ENCODE assay signal across 8 cellular contexts in genomic region chr11:87463486-87464102, GRCh38.
A peak's percentile ranks its signal among the peaks of the same experiment; 100 is the strongest.
DNase-seq lines count a peak whose midpoint lies in the region; ATAC-seq, FAIRE-seq and TF ChIP-seq lines count a peak whose summit lies in the region.

No MANE protein-coding gene starts in this region.

- H3K9me3 ChIP-seq in colonic mucosa (no peaks in the 10 kb centered on the region), MG63 (no peaks in the 10 kb centered on the region), mesenchymal stem cell (ENCODE audit: control insufficient read depth, low read length) (no peaks in the 10 kb centered on the region)

- no peak overlapping the region for H3K14ac ChIP-seq in mesenchymal stem cell (ENCODE audit: low read length in 2 of 2)

- peak; percentile 27 for FAIRE-seq in H54 (lab: Jason Lieb, UNC)

- no peak overlapping the region for H3K9ac ChIP-seq in colonic mucosa (ENCODE audit: low read depth in 2 of 2, low read length in 2 of 2)
- no peak overlapping the region for H3K9ac ChIP-seq in mesenchymal stem cell (ENCODE audit: low read length)

- DNase-seq in DMS153 treated with DMSO at 0.1 percent for 48 hours (lab: John Stamatoyannopoulos, UW; ENCODE audit: unreplicated experiment) (peak; percentile 11), H54 (ENCODE audit: insufficient read length, low spot score) (no peak), NCI-H1436 treated with DMSO at 0.1 percent for 48 hours (lab: John Stamatoyannopoulos, UW) (peak; percentile 7), colonic mucosa (no peak), T-helper 1 cell (no peak), MG63 (no peak), mesenchymal stem cell (no peak)
- DNase-seq in activated CD8-positive, alpha-beta T cell treated with anti-CD3 and anti-CD28 coated beads, Interleukin-2, amount 10 ng/mL, durations not matched to agents 7 days and 5 days = no peak

- TF ChIP-seq CTCF in colonic mucosa (IDR thresholded peaks at IDR 0.05) = peak; percentile 12

- H2BK5ac ChIP-seq in mesenchymal stem cell (ENCODE audit: low read depth, low read length, poor library complexity, severe bottlenecking) = no peak overlapping the region

- H3K27ac ChIP-seq in colonic mucosa (no peak overlapping the region), mesenchymal stem cell (ENCODE audit: low read length, poor library complexity, severe bottlenecking) (no peak overlapping the region)

- H3K27ac Mint-ChIP-seq in activated CD8-positive, alpha-beta T cell treated with anti-CD3 and anti-CD28 coated beads, Interleukin-2, amount 10 ng/mL, durations not matched to agents 7 days and 5 days = no peak overlapping the region

- H3K23ac ChIP-seq in mesenchymal stem cell (ENCODE audit: low read length in 2 of 2) = no peak overlapping the region

- H3K79me1 ChIP-seq in mesenchymal stem cell (replicated peaks; ENCODE audit: low read length, poor library complexity, severe bottlenecking) = no peaks in the 10 kb centered on the region

- intact Hi-C loops in colonic mucosa (cut with DNase I) = no loop called here

- H3K4me3 ChIP-seq in colonic mucosa = no peak overlapping the region
- no peak overlapping the region for H3K4me3 ChIP-seq in MG63
- no peak overlapping the region for H3K4me3 ChIP-seq in mesenchymal stem cell (ENCODE audit: insufficient read depth in 1 of 2, low read depth in 1 of 2, low read length in 2 of 2)

- no peak overlapping the region for H3K18ac ChIP-seq in mesenchymal stem cell (ENCODE audit: low read depth in 1 of 2, low read length in 2 of 2)

- no peaks in the 10 kb centered on the region for H3K4me1 Mint-ChIP-seq in activated CD8-positive, alpha-beta T cell treated with anti-CD3 and anti-CD28 coated beads, Interleukin-2, amount 10 ng/mL, durations not matched to agents 7 days and 5 days (ENCODE audit: low read depth)

- no peak overlapping the region for H3K4me2 ChIP-seq in mesenchymal stem cell (ENCODE audit: low read length, poor library complexity, severe bottlenecking)

- H3K4me1 ChIP-seq in colonic mucosa = no peaks in the 10 kb centered on the region
- no peaks in the 10 kb centered on the region for H3K4me1 ChIP-seq in mesenchymal stem cell (ENCODE audit: control insufficient read depth, insufficient read depth, low read depth, low read length)

- no peak overlapping the region for H2AK5ac ChIP-seq in mesenchymal stem cell (ENCODE audit: low read length, severe bottlenecking)

- H3K27me3 ChIP-seq in colonic mucosa = no peaks in the 10 kb centered on the region
- H3K27me3 ChIP-seq in MG63 = no peaks in the 10 kb centered on the region
- no peaks in the 10 kb centered on the region for H3K27me3 ChIP-seq in mesenchymal stem cell (ENCODE audit: control insufficient read depth in 1 of 2, insufficient read depth in 1 of 2, low read length in 2 of 2)

- CTCF ChIA-PET in activated CD8-positive, alpha-beta T cell treated with anti-CD3 and anti-CD28 coated beads, Interleukin-2, amount 10 ng/mL, durations not matched to agents 7 days and 5 days (lab: Charles Lee) = no interaction called here

- ATAC-seq in activated CD8-positive, alpha-beta T cell treated with anti-CD3 and anti-CD28 coated beads, Interleukin-2, amount 10 ng/mL, durations not matched to agents 7 days and 5 days = no peak

- H4K8ac ChIP-seq in mesenchymal stem cell (ENCODE audit: low read length) = no peak overlapping the region

- no peak overlapping the region for H3K4me3 Mint-ChIP-seq in activated CD8-positive, alpha-beta T cell treated with anti-CD3 and anti-CD28 coated beads, Interleukin-2, amount 10 ng/mL, durations not matched to agents 7 days and 5 days

- no peaks in the 10 kb centered on the region for H3K9me3 Mint-ChIP-seq in activated CD8-positive, alpha-beta T cell treated with anti-CD3 and anti-CD28 coated beads, Interleukin-2, amount 10 ng/mL, durations not matched to agents 7 days and 5 days (ENCODE audit: insufficient read depth)

- H3K4ac ChIP-seq in mesenchymal stem cell (ENCODE audit: low read depth in 1 of 2, low read length in 2 of 2) = no peak overlapping the region

- WGBS in mesenchymal stem cell = 90% methylated on average over 2 of the region's 4 CpGs

- no peak for TF ChIP-seq POLR2A in H54 (IDR thresholded peaks at IDR 0.05; ENCODE audit: low read depth, low read length)

- no peak overlapping the region for H4K91ac ChIP-seq in mesenchymal stem cell (ENCODE audit: low read length)

- H2AFZ ChIP-seq in mesenchymal stem cell (ENCODE audit: low read depth, low read length) = no peak overlapping the region

- no peak overlapping the region for H2BK15ac ChIP-seq in mesenchymal stem cell (ENCODE audit: low read depth, poor library complexity, severe bottlenecking)

- no peak overlapping the region for H2BK120ac ChIP-seq in mesenchymal stem cell (ENCODE audit: low read depth, low read length)

- no peak overlapping the region for H2BK12ac ChIP-seq in mesenchymal stem cell (ENCODE audit: low read length in 2 of 2)

- no peaks in the 10 kb centered on the region for H3K36me3 Mint-ChIP-seq in activated CD8-positive, alpha-beta T cell treated with anti-CD3 and anti-CD28 coated beads, Interleukin-2, amount 10 ng/mL, durations not matched to agents 7 days and 5 days (ENCODE audit: low read depth)

- no peaks in the 10 kb centered on the region for H3K27me3 Mint-ChIP-seq in activated CD8-positive, alpha-beta T cell treated with anti-CD3 and anti-CD28 coated beads, Interleukin-2, amount 10 ng/mL, durations not matched to agents 7 days and 5 days (ENCODE audit: low read depth)

- H3K36me3 ChIP-seq in colonic mucosa = no peaks in the 10 kb centered on the region
- no peaks in the 10 kb centered on the region for H3K36me3 ChIP-seq in MG63
- H3K36me3 ChIP-seq in mesenchymal stem cell (ENCODE audit: control insufficient read depth in 1 of 2, insufficient read depth in 2 of 2, low read depth in 1 of 2, low read length in 2 of 2) = no peaks in the 10 kb centered on the region

- POLR2A ChIA-PET in activated CD8-positive, alpha-beta T cell treated with anti-CD3 and anti-CD28 coated beads, Interleukin-2, amount 10 ng/mL, durations not matched to agents 7 days and 5 days (lab: Charles Lee) = no interaction called here

Comparison
In these comparisons a context has a peak if more than half of its experiments do, and no peak if none do; other contexts are left out.
1. DNase-seq: peak in DMS153 treated with DMSO at 0.1 percent for 48 hours (single experiment) and NCI-H1436 treated with DMSO at 0.1 percent for 48 hours (single experiment); none in H54 (single experiment), colonic mucosa (single experiment), T-helper 1 cell (0 of 5), MG63 (single experiment), activated CD8-positive, alpha-beta T cell treated with anti-CD3 and anti-CD28 coated beads, Interleukin-2, amount 10 ng/mL, durations not matched to agents 7 days and 5 days (single experiment) and mesenchymal stem cell (single experiment).